12 cellular contexts compared by ENCODE assay signal in genomic region chr2:133843551-133843950, GRCh38.
"Had no signal": no experiment of that assay in that cellular context is flagged by ENCODE, and none has a peak within 500 bp of the region (broad histone marks: within the 10 kb centered on the region; RNA-seq: fewer than 3 reads in every experiment).

No MANE protein-coding gene starts in this region.

- H3K9me3 ChIP-seq: mucosa of descending colon, right lobe of liver, tibial artery, uterus had no signal

- H3K4me3 Mint-ChIP-seq: activated CD8-positive, alpha-beta T cell treated with anti-CD3 and anti-CD28 coated beads for 36 hours; activated naive CD8-positive, alpha-beta T cell treated with anti-CD3 and anti-CD28 coated beads, Interleukin-2, amount 50 U/mL, for 24 hours; central memory CD8-positive, alpha-beta T cell; dendritic cell treated with granulocyte-macrophage colony-stimulating factor and Interleukin-4, amounts not matched to agents 40 ng/mL and 50 ng/mL, for 4 days; effector memory CD8-positive, alpha-beta T cell; naive thymus-derived CD8-positive, alpha-beta T cell; stimulated activated effector memory CD8-positive, alpha-beta T cell treated with anti-CD3 and anti-CD28 coated beads, Interleukin-12 subunit alpha, Interleukin-12 subunit beta, amount 100 ng/mL, for 72 hours had no signal

- H3K4me1 ChIP-seq: right lobe of liver, uterus had no signal

- H3K36me3 ChIP-seq: right lobe of liver, tibial artery, uterus had no signal

- H3K27ac Mint-ChIP-seq: activated CD8-positive, alpha-beta T cell treated with anti-CD3 and anti-CD28 coated beads for 36 hours; activated naive CD8-positive, alpha-beta T cell treated with anti-CD3 and anti-CD28 coated beads, Interleukin-2, amount 50 U/mL, for 24 hours; dendritic cell treated with granulocyte-macrophage colony-stimulating factor and Interleukin-4, amounts not matched to agents 40 ng/mL and 50 ng/mL, for 4 days; stimulated activated effector memory CD8-positive, alpha-beta T cell treated with anti-CD3 and anti-CD28 coated beads, Interleukin-12 subunit alpha, Interleukin-12 subunit beta, amount 100 ng/mL, for 72 hours had no signal

- H3K27ac ChIP-seq: right lobe of liver, tibial artery, uterus, VCaP had no signal

- H3K4me3 ChIP-seq: mucosa of descending colon, right lobe of liver, tibial artery, uterus had no signal

- H3K27me3 ChIP-seq: right lobe of liver, uterus had no signal

- H3K36me3 Mint-ChIP-seq: naive thymus-derived CD8-positive, alpha-beta T cell; stimulated activated effector memory CD8-positive, alpha-beta T cell treated with anti-CD3 and anti-CD28 coated beads, Interleukin-12 subunit alpha, Interleukin-12 subunit beta, amount 100 ng/mL, for 72 hours had no signal

- H3K9me3 Mint-ChIP-seq: activated CD8-positive, alpha-beta T cell treated with anti-CD3 and anti-CD28 coated beads for 36 hours; activated naive CD8-positive, alpha-beta T cell treated with anti-CD3 and anti-CD28 coated beads, Interleukin-2, amount 50 U/mL, for 24 hours; central memory CD8-positive, alpha-beta T cell; dendritic cell treated with granulocyte-macrophage colony-stimulating factor and Interleukin-4, amounts not matched to agents 40 ng/mL and 50 ng/mL, for 4 days; effector memory CD8-positive, alpha-beta T cell; naive thymus-derived CD8-positive, alpha-beta T cell; stimulated activated effector memory CD8-positive, alpha-beta T cell treated with anti-CD3 and anti-CD28 coated beads, Interleukin-12 subunit alpha, Interleukin-12 subunit beta, amount 100 ng/mL, for 72 hours had no signal
